ENCODE assay signal across 23 cellular contexts in the genomic region with DNA sequence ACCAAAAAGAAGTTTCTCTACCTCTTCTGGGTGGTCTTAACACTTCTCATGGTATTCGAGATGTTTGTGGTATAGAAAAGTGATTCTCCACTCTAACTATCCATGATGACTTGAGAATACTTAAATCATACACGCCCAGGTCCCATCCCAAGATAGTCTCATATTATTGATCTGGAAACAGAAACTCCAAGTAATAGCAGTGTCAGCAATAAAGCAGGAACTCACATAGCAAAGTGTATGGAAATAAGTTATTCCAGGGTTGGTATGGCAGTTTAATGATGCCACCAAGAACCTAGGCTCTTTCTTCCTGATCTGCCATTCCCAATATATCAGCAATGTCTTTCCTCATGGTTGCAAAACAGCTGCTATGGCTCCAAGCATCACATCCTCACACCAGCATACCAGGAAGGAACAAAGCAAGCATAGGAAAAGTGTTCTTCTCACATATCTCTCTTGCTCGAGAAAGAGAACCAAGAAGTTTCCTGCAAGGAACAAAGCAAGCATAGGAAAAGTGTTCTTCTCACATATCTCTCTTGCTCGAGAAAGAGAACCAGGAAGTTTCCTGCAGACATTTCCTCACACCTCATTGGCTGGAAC. TPM values are rescaled to one million over a fixed set of nuclear protein-coding genes. Genes with fewer than 3 reads are reported as not detected.
"Had no signal": no experiment of that assay in that cellular context is flagged by ENCODE, and none has a peak within 500 bp of the region (broad histone marks: within the 10 kb centered on the region; RNA-seq: fewer than 3 reads in every experiment).

No MANE protein-coding gene starts in this region.

- DNase-seq: Kasumi-1, MM.1S, NCI-H1092 treated with DMSO at 0.1 percent for 48 hours, NCI-H1436, NCI-H187, NCI-H2029, NCI-H2081 treated with DMSO at 0.1 percent for 48 hours, NCI-H2171, NCI-H226, NCI-H446, NCI-H510A, NCI-H524 treated with DMSO at 0.1 percent for 48 hours, NCI-H774, Right ventricle myocardium superior, RPMI8226, SIG-M5 had no signal

- H3K27me3 ChIP-seq: SJSA1 had no signal

- H3K4me2 ChIP-seq: KMS-11 had no signal

- FAIRE-seq: HTR-8/SVneo, RCC 7860 had no signal

- H3K4me1 ChIP-seq: SJSA1 had no signal

- H3K36me3 ChIP-seq: SJSA1 had no signal

- H3K9me3 ChIP-seq: SJSA1 had no signal

- H3K27ac ChIP-seq: HL-60, KMS-11, SJSA1, SK-N-MC had no signal

- H3K4me3 ChIP-seq: SJSA1, SK-N-MC had no signal

- H3K9ac ChIP-seq: KMS-11 had no signal

RNA-seq across cellular contexts. Expression of a gene that starts 23.6 kb away (rescaled TPM):
- total RNA-seq: M059J, Right ventricle myocardium superior had no signal
